18 cellular contexts compared by ENCODE assay signal in genomic region chr14:52265248-52265647, GRCh38. TPM values are rescaled to one million over a fixed set of nuclear protein-coding genes. Genes with fewer than 3 reads are reported as not detected.
A peak's percentile ranks its signal among the peaks of the same experiment; 100 is the strongest.
DNase-seq lines count a peak whose midpoint lies in the region; ATAC-seq and TF ChIP-seq lines count a peak whose summit lies in the region.
"Had no signal": no experiment of that assay in that cellular context is flagged by ENCODE, and none has a peak within 500 bp of the region (broad histone marks: within the 10 kb centered on the region; RNA-seq: fewer than 3 reads in every experiment).

No MANE protein-coding gene starts in this region.

- 9 to 27% (median 13%) methylated on average over 5 of the region's 5 CpGs for WGBS in spleen, 5 donors

- peaks cover 12 to 46% (median 42%) of the 10 kb centered on the region in 7 donors for H3K4me1 Mint-ChIP-seq in naive thymus-derived CD4-positive, alpha-beta T cell
- peaks cover 8% of the 10 kb centered on the region for H3K4me1 Mint-ChIP-seq in type B pancreatic cell (ENCODE audit: unreplicated experiment)

- H3K4me3 ChIP-seq in naive thymus-derived CD4-positive, alpha-beta T cell (ENCODE audit: low read length): no peak overlapping the region
- no peak overlapping the region for H3K4me3 ChIP-seq in spleen
- H3K4me3 ChIP-seq: psoas muscle had no signal

- TF ChIP-seq CTCF in spleen (IDR thresholded peaks at IDR 0.05 in 8 of 11, conservative IDR thresholded peaks at IDR 0.05 in 3 of 11): no peak
- TF ChIP-seq CTCF in type B pancreatic cell (conservative IDR thresholded peaks at IDR 0.05): no peak

- no peak for TF ChIP-seq POLR2A in spleen (IDR thresholded peaks at IDR 0.05)

- peaks cover 0 to 3% (median 0%) of the 10 kb centered on the region in 11 donors for H3K9me3 Mint-ChIP-seq in naive thymus-derived CD4-positive, alpha-beta T cell
- no peaks in the 10 kb centered on the region for H3K9me3 Mint-ChIP-seq in type B pancreatic cell
- H3K9me3 Mint-ChIP-seq: activated naive CD4-positive, alpha-beta T cell treated with anti-CD3 and anti-CD28 coated beads, Interleukin-2, amount 50 U/mL, for 24 hours had no signal

- H3K9me3 ChIP-seq in naive thymus-derived CD4-positive, alpha-beta T cell (ENCODE audit: control insufficient read depth in 2 of 3, low read length in 3 of 3): no peaks in the 10 kb centered on the region
- no peaks in the 10 kb centered on the region for H3K9me3 ChIP-seq in spleen
- H3K9me3 ChIP-seq: psoas muscle had no signal

- H3K27me3 ChIP-seq in naive thymus-derived CD4-positive, alpha-beta T cell (ENCODE audit: control insufficient read depth in 2 of 2, insufficient read depth in 2 of 2, low read length in 2 of 2): no peaks in the 10 kb centered on the region
- peaks cover 0 to 43% (median 27%) of the 10 kb centered on the region in 7 donors for H3K27me3 ChIP-seq in spleen (replicated peaks in 1 of 7)

- CTCF ChIA-PET in naive thymus-derived CD4-positive, alpha-beta T cell (lab: Charles Lee): no interaction called here

- POLR2A ChIA-PET in naive thymus-derived CD4-positive, alpha-beta T cell (lab: Charles Lee): interaction anchor here (0.6 kb wide), 1 partner anchor 193 kb away, joined by 3 read pairs; no protein-coding TSS in a partner anchor

- peaks cover 0 to 35% (median 4%) of the 10 kb centered on the region in 5 donors for H3K36me3 Mint-ChIP-seq in naive thymus-derived CD4-positive, alpha-beta T cell
- H3K36me3 Mint-ChIP-seq in type B pancreatic cell: no peaks in the 10 kb centered on the region
- H3K36me3 Mint-ChIP-seq: CD4-positive, CD25-positive, alpha-beta regulatory T cell had no signal

- H3K27me3 Mint-ChIP-seq in naive thymus-derived CD4-positive, alpha-beta T cell: peaks cover 32 to 58% (median 39%) of the 10 kb centered on the region in 5 donors
- peaks cover 71% of the 10 kb centered on the region for H3K27me3 Mint-ChIP-seq in type B pancreatic cell

- peak overlapping the region in 2 of 10 donors; percentile 19 to 30 for H3K4me3 Mint-ChIP-seq in naive thymus-derived CD4-positive, alpha-beta T cell
- H3K4me3 Mint-ChIP-seq in type B pancreatic cell: no peak overlapping the region
- H3K4me3 Mint-ChIP-seq: activated naive CD4-positive, alpha-beta T cell treated with anti-CD3 and anti-CD28 coated beads, Interleukin-2, amount 50 U/mL, for 24 hours; CD4-positive, CD25-positive, alpha-beta regulatory T cell had no signal

- no peaks in the 10 kb centered on the region for H3K36me3 ChIP-seq in naive thymus-derived CD4-positive, alpha-beta T cell (ENCODE audit: control insufficient read depth in 2 of 3, insufficient read depth in 3 of 3, low read length in 3 of 3)
- no peaks in the 10 kb centered on the region for H3K36me3 ChIP-seq in spleen

- ATAC-seq in GM21423 (IDR thresholded peaks at IDR 0.05; ENCODE audit: unreplicated experiment): peak; percentile 66
- peak; percentile 54 for ATAC-seq in naive thymus-derived CD4-positive, alpha-beta T cell
- ATAC-seq: PC-3, SK-N-SH treated with all-trans-retinoic acid at 6 μM for 48 hours had no signal

- H3K4me1 ChIP-seq in naive thymus-derived CD4-positive, alpha-beta T cell (ENCODE audit: control insufficient read depth in 2 of 2, insufficient read depth in 2 of 2, low read length in 2 of 2): peaks cover 5 to 26% of the 10 kb centered on the region in 2 donors
- H3K4me1 ChIP-seq in spleen: peaks cover 17 to 73% (median 39%) of the 10 kb centered on the region in 6 donors
- H3K4me1 ChIP-seq: psoas muscle had no signal

- intact Hi-C loops in naive thymus-derived CD4-positive, alpha-beta T cell (cut with micrococcal nuclease): no loop called here
- intact Hi-C loops in spleen (cut with DNase I; ENCODE audit: low total_unique reads): no loop called here

- DNase-seq in NK-92 treated with Interleukin-12 subunit alpha and Interleukin-12 subunit beta, amount 100 ng/mL, for 24 hours (lab: John Stamatoyannopoulos, UW): peak; percentile 25
- DNase-seq in NK-92 (lab: John Stamatoyannopoulos, UW; ENCODE audit: unreplicated experiment): no peak
- DNase-seq in NOMO-1 treated with DMSO at 0.1 percent for 48 hours (lab: John Stamatoyannopoulos, UW; ENCODE audit: unreplicated experiment): peak; percentile 45
- no peak for DNase-seq in naive thymus-derived CD4-positive, alpha-beta T cell
- no peak for DNase-seq in nucleus accumbens (lab: John Stamatoyannopoulos, UW)
- DNase-seq in spleen: no peak
- DNase-seq in type B pancreatic cell (ENCODE audit: extremely low spot score, unreplicated experiment): no peak
- DNase-seq: 8988T; effector CD8-positive, alpha-beta T cell; left ventricle myocardium superior; NCI-H1417; PC-3; psoas muscle had no signal

- no peak overlapping the region for H3K27ac ChIP-seq in naive thymus-derived CD4-positive, alpha-beta T cell (ENCODE audit: low read depth, low read length)
- H3K27ac ChIP-seq in spleen: peak overlapping the region in 4 of 8 donors; percentile 36 to 85 (median 68)
- H3K27ac ChIP-seq: psoas muscle had no signal

- no peak overlapping the region for H3K27ac Mint-ChIP-seq in naive thymus-derived CD4-positive, alpha-beta T cell
- H3K27ac Mint-ChIP-seq in type B pancreatic cell: no peak overlapping the region
- H3K27ac Mint-ChIP-seq: activated naive CD4-positive, alpha-beta T cell treated with anti-CD3 and anti-CD28 coated beads, Interleukin-2, amount 50 U/mL, for 24 hours; CD4-positive, CD25-positive, alpha-beta regulatory T cell had no signal

RNA-seq across cellular contexts. Expression of gene PTGDR, which starts 2.2 kb away (rescaled TPM):
- 10 to 100 TPM in 1 of 5 experiments, 1 to 10 TPM in 1, under 1 TPM in 3; 0.22 to 12.4 (median 0.80) TPM for total RNA-seq in naive thymus-derived CD4-positive, alpha-beta T cell
- polyA plus RNA-seq in naive thymus-derived CD4-positive, alpha-beta T cell: under 1 TPM; 0.10 to 0.35 TPM
- total RNA-seq in spleen (10 to 100 TPM in 6 of 7 donors, 1 to 10 TPM in 1; 7.5 to 20.5 (median 10.9) TPM), type B pancreatic cell (ENCODE audit: low replicate concordance) (0.38 and 0.56 TPM in 2 replicates)
- 1 to 10 TPM in 1 of 3 donors, under 1 TPM in 2; 0.67 to 1.4 (median 0.88) TPM for polyA plus RNA-seq in spleen
- total RNA-seq: H4, PC-3 had no signal

RNA-seq across cellular contexts. Expression of gene PTGER2, which starts 48.9 kb away (rescaled TPM):
- total RNA-seq in naive thymus-derived CD4-positive, alpha-beta T cell: 100 to 1,000 TPM in 1 of 5 experiments, 10 to 100 TPM in 2, 1 to 10 TPM in 2; 1.7 to 162 (median 15.2) TPM
- 10 to 100 TPM; 23.4 to 67.7 TPM for polyA plus RNA-seq in naive thymus-derived CD4-positive, alpha-beta T cell
- total RNA-seq in spleen: 10 to 100 TPM; 13.2 to 44.7 (median 16.2) TPM
- polyA plus RNA-seq in spleen: 1 to 10 TPM; 1.5 to 3.0 (median 2.8) TPM
- 3.0 and 7.1 TPM in 2 replicates for total RNA-seq in type B pancreatic cell (ENCODE audit: low replicate concordance)

Comparison
In these comparisons a context has a peak if more than half of its experiments do, and no peak if none do; other contexts are left out.
1. DNase-seq: peak in NK-92 treated with Interleukin-12 subunit alpha and Interleukin-12 subunit beta, amount 100 ng/mL, for 24 hours (single experiment) and NOMO-1 treated with DMSO at 0.1 percent for 48 hours (single experiment); none in NK-92 (single experiment), naive thymus-derived CD4-positive, alpha-beta T cell (0 of 9), nucleus accumbens (0 of 56), spleen (single experiment) and type B pancreatic cell (single experiment).